In the genomic region with DNA sequence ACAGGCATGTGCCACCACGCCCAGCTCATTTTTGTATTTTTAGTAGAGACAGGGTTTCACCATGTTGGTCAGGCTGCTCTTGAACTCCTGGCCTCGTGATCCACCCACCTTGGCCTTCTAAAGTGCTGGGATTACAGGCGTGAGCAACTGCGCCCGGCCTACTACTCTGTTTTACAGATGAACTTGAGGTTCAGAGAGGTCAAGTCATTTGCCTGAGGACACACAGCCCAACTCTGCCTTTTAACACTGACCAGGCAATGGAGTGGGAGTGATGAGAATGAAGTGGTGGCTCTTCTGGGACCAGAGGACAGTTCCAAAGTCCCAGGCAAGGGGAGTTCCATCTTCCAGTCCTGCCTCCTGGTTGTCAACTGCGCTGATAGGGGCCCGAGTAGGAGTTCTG, we compare ENCODE assay signal across 22 cellular contexts. TPM values are rescaled to one million over a fixed set of nuclear protein-coding genes. Genes with fewer than 3 reads are reported as not detected.
DNase-seq lines count a peak whose midpoint lies in the region; ATAC-seq, FAIRE-seq and TF ChIP-seq lines count a peak whose summit lies in the region.
"Had no signal": no experiment of that assay in that cellular context is flagged by ENCODE, and none has a peak within 500 bp of the region (broad histone marks: within the 10 kb centered on the region; RNA-seq: fewer than 3 reads in every experiment).

No MANE protein-coding gene starts in this region.

- DNase-seq in GM12878 (ENCODE audit: low read depth, low spot score): no peak
- no peak for DNase-seq in substantia nigra (lab: John Stamatoyannopoulos, UW)
- no peak for DNase-seq in DMS53 treated with DMSO at 0.1 percent for 48 hours (lab: John Stamatoyannopoulos, UW; ENCODE audit: unreplicated experiment)
- no peak for DNase-seq in lower leg skin (ENCODE audit: low spot score in 2 of 2)
- DNase-seq: activated CD4-positive, alpha-beta T cell treated with anti-CD3 and anti-CD28 coated beads for 48 hours; activated T-cell treated with anti-CD3 and anti-CD28 coated beads, Interleukin-2, amount 50 U/mL, for 24 hours; brain microvascular endothelial cell; natural killer cell; NCI-H1092; NCI-H187 treated with DMSO at 0.1 percent for 48 hours; NCI-H526 treated with DMSO at 0.1 percent for 48 hours; stimulated activated CD4-positive, alpha-beta T cell treated with anti-CD3 and anti-CD28 coated beads, Interleukin-15, amount 100 ng/mL, for 24 hours had no signal

- RAD21 ChIA-PET in GM12878 (lab: Charles Lee; ENCODE audit: unreplicated experiment): interaction anchor here (1.2 kb wide), 1 partner anchor 306 kb away, joined by 5 read pairs; no protein-coding TSS in a partner anchor

- ATAC-seq in GM12878 (no peak), HG03135 (IDR thresholded peaks at IDR 0.05; ENCODE audit: unreplicated experiment) (no peak), HG03342 (IDR thresholded peaks at IDR 0.05; ENCODE audit: unreplicated experiment) (no peak)
- ATAC-seq: natural killer cell, Panc1 had no signal

- TF ChIP-seq EP300 in GM12878 (IDR thresholded peaks at IDR 0.05; ENCODE audit: borderline replicate concordance in 1 of 2, control insufficient read depth in 1 of 2, low read depth in 2 of 2, low read length in 2 of 2): no peak

- in situ Hi-C loops in GM12878 (cut with MboI): loop anchor here (5.0 to 10.0 kb wide), 3 partner anchors 93 to 306 kb away; partner anchors contain the start of gene TIMM44

- POLR2A ChIA-PET in GM12878 (lab: Charles Lee): no interaction called here

- H3K79me2 ChIP-seq in GM12878 (ENCODE audit: control insufficient read depth, insufficient read depth, low read length): no peaks in the 10 kb centered on the region

- H3K27ac ChIP-seq in C4-2B (peak overlapping the region; percentile 22), GM12878 (ENCODE audit: control insufficient read depth, insufficient read depth) (no peak overlapping the region), liver (ENCODE audit: low read depth in 1 of 2, low read length in 2 of 2) (peak overlapping the region; percentile 58 to 79), substantia nigra (ENCODE audit: low read depth, low read length, poor library complexity, severe bottlenecking) (peak overlapping the region; percentile 63)
- H3K27ac ChIP-seq: BLaER1 treated with 17β-estradiol and CSF1 and Interleukin-3, amounts not matched to agents 10 nM and 100 nM; brain microvascular endothelial cell had no signal

- H3K27me3 ChIP-seq in GM12878 (replicated peaks in 1 of 2; ENCODE audit: control insufficient read depth in 2 of 2, insufficient read depth in 2 of 2, low read length in 1 of 2) (no peaks in the 10 kb centered on the region), liver (ENCODE audit: control insufficient read depth in 4 of 4, insufficient read depth in 4 of 4, low read length in 3 of 4) (no peaks in the 10 kb centered on the region)
- H3K27me3 ChIP-seq: BLaER1 treated with 17β-estradiol and CSF1 and Interleukin-3, amounts not matched to agents 10 nM and 100 nM; brain microvascular endothelial cell had no signal

- H3K9ac ChIP-seq in GM12878 (ENCODE audit: control insufficient read depth, insufficient read depth, low read length) (no peak overlapping the region), liver (ENCODE audit: low read depth in 1 of 2, low read length in 2 of 2) (no peak overlapping the region)
- H3K9ac ChIP-seq: BLaER1 treated with 17β-estradiol and CSF1 and Interleukin-3, amounts not matched to agents 10 nM and 100 nM had no signal

- no TSS peak for BruUV-seq in GM12878 (replicated peaks; lab: Mats Ljungman, UMichigan)

- FAIRE-seq in GM12878 (lab: Jason Lieb, UNC): no peak
- FAIRE-seq: GM12891, H54, urothelium cell line had no signal

- SMC1A ChIA-PET in GM12878 (lab: Charles Lee; ENCODE audit: uncharacterized antibody, unreplicated experiment): interaction anchor here (0.9 to 2.7 kb wide), 3 partner anchors 26 to 92 kb away, joined by 3 to 17 read pairs (median 9); no protein-coding TSS in a partner anchor

- H3K4me1 ChIP-seq in GM12878 (ENCODE audit: control insufficient read depth, insufficient read depth, low read length) (no peaks in the 10 kb centered on the region), liver (ENCODE audit: control insufficient read depth in 4 of 4, insufficient read depth in 4 of 4, low read length in 3 of 4) (peaks cover 2 to 33% (median 26%) of the 10 kb centered on the region in 4 donors)

- no peak for TF ChIP-seq POLR2A in GM12878 (IDR thresholded peaks at IDR 0.05; ENCODE audit: low read depth, low read length)
- TF ChIP-seq POLR2A in lower leg skin (IDR thresholded peaks at IDR 0.05): no peak

- 83% methylated on average over 7 of the region's 7 CpGs for WGBS in GM12878 (ENCODE audit: insufficient coverage, insufficient replicate concordance, low lambda C conversion rate, missing lambda C conversion rate)
- WGBS in liver: 66% methylated on average over 7 of the region's 7 CpGs
- 81 to 82% methylated on average over 7 of the region's 7 CpGs for WGBS in lower leg skin, 2 donors

- TF ChIP-seq CTCF in C4-2B (conservative IDR thresholded peaks at IDR 0.05) (no peak), GM12878 (IDR thresholded peaks at IDR 0.05 in 2 of 3, conservative IDR thresholded peaks at IDR 0.05 in 1 of 3; ENCODE audit: control insufficient read depth in 2 of 3, extremely low read depth in 1 of 3, insufficient read depth in 1 of 3, low read depth in 3 of 3, low read length in 3 of 3) (no peak), liver (IDR thresholded peaks at IDR 0.05; ENCODE audit: low read depth, low read length, missing input control) (no peak), lower leg skin (IDR thresholded peaks at IDR 0.05) (no peak)

- no peaks in the 10 kb centered on the region for H4K20me1 ChIP-seq in GM12878 (ENCODE audit: control insufficient read depth, insufficient read depth)

- H3K9me3 ChIP-seq in GM12878 (replicated peaks; ENCODE audit: control insufficient read depth, insufficient read depth, low read length): no peaks in the 10 kb centered on the region
- no peaks in the 10 kb centered on the region for H3K9me3 ChIP-seq in liver (ENCODE audit: control insufficient read depth in 4 of 4, low read length in 3 of 4)
- H3K9me3 ChIP-seq: BLaER1 treated with 17β-estradiol and CSF1 and Interleukin-3, amounts not matched to agents 10 nM and 100 nM had no signal

- intact Hi-C loops in GM12878 (cut with micrococcal nuclease; ENCODE audit: unreplicated experiment) (loop anchor here (5.0 kb wide), 1 partner anchor 233 kb away; no protein-coding TSS in a partner anchor), lower leg skin (cut with DNase I; ENCODE audit: low total_unique reads) (loop anchor here (10.0 kb wide), 1 partner anchor 276 kb away; no protein-coding TSS in a partner anchor)

- peaks cover 0 to 5% of the 10 kb centered on the region in 2 experiments; a peak in 3 of 4 replicates for H3K36me3 ChIP-seq in GM12878 (ENCODE audit: control insufficient read depth in 2 of 2, insufficient read depth in 2 of 2, low read length in 1 of 2)
- peaks cover 0 to 5% (median 0%) of the 10 kb centered on the region in 4 donors for H3K36me3 ChIP-seq in liver (ENCODE audit: control insufficient read depth in 4 of 4, insufficient read depth in 3 of 4, low read depth in 1 of 4, low read length in 3 of 4)
- H3K36me3 ChIP-seq: brain microvascular endothelial cell had no signal

- H3K4me3 ChIP-seq in GM12878: no peak overlapping the region
- H3K4me3 ChIP-seq in liver (ENCODE audit: low read depth in 1 of 3, low read length in 3 of 3): no peak overlapping the region
- no peak overlapping the region for H3K4me3 ChIP-seq in lower leg skin (ENCODE audit: low read depth, poor library complexity, severe bottlenecking)
- H3K4me3 ChIP-seq: BLaER1 treated with 17β-estradiol and CSF1 and Interleukin-3, amounts not matched to agents 10 nM and 100 nM had no signal

- no peak overlapping the region for H2AFZ ChIP-seq in GM12878 (ENCODE audit: control insufficient read depth, low read depth, low read length)

- CTCF ChIA-PET in GM12878 (lab: Yijun Ruan, JAX): interaction anchor here (3.8 kb wide), 1 partner anchor 92 kb away, joined by 42 read pairs; no protein-coding TSS in a partner anchor

- no peak overlapping the region for H3K4me2 ChIP-seq in GM12878 (ENCODE audit: control insufficient read depth, insufficient read depth)
- H3K4me2 ChIP-seq: BLaER1 treated with 17β-estradiol and CSF1 and Interleukin-3, amounts not matched to agents 10 nM and 100 nM had no signal

- TF ChIP-seq RAD21 in GM12878 (IDR thresholded peaks at IDR 0.05; ENCODE audit: insufficient read depth, low read depth, low read length) (no peak), liver (IDR thresholded peaks at IDR 0.05) (no peak)

RNA-seq across cellular contexts. Expression of gene CERS4, which starts 41.4 kb away (rescaled TPM):
- 93.8 and 104 TPM in 2 replicates for total RNA-seq in GM12878 (2013; cell fraction: nucleolus; rRNA removed)
- 46.3 and 46.8 TPM in 2 replicates for total RNA-seq in GM12878 (2014; rRNA removed)
- 17.3 and 18.2 TPM in 2 replicates for total RNA-seq in GM12878 (2014; rRNA removed; fragmentation: Illumina TruSeq; extraction: Trizol)
- total RNA-seq in GM12878 (2021): 41.7 and 43.1 TPM in 2 replicates
- 7.7 TPM for polyA plus RNA-seq in GM12878 (2011; ENCODE audit: low read depth)
- 29.5 and 62.1 TPM in 2 replicates for polyA plus RNA-seq in GM12878 (2011; rRNA removed)
- polyA plus RNA-seq in GM12878 (2011; cell fraction: cytosol; rRNA removed): 70.2 and 82.3 TPM in 2 replicates
- polyA plus RNA-seq in GM12878 (2011; cell fraction: nucleus; rRNA removed): 88.0 and 94.5 TPM in 2 replicates
- polyA plus RNA-seq in GM12878 (2012): 23.1 and 31.6 TPM in 2 replicates
- polyA plus RNA-seq in GM12878 (2014; fragmentation: Illumina TruSeq; extraction: Trizol): 12.7 and 16.2 TPM in 2 replicates
- polyA plus RNA-seq in GM12878 (2014; fragmentation: Nextera tagmentation; extraction: Ambion mirVana): 1 to 10 TPM in 1 of 2 experiments, under 1 TPM in 1; 0.34 to 1.9 TPM
- 53.6 and 55.4 TPM in 2 replicates for polyA plus RNA-seq in GM12878 (2014; rRNA removed)
- polyA plus RNA-seq in GM12878 (2016; fragmentation: Nextera tagmentation; extraction: Ambion mirVana): 10 to 100 TPM; 19.9 to 21.6 TPM
- polyA minus RNA-seq in GM12878 (2011; rRNA and poly(A)+ RNA removed): 68.0 and 73.3 TPM in 2 replicates
- polyA minus RNA-seq in GM12878 (2011; cell fraction: cytosol; rRNA and poly(A)+ RNA removed): 18.3 and 19.1 TPM in 2 replicates
- polyA minus RNA-seq in GM12878 (2011; cell fraction: nucleus; rRNA and poly(A)+ RNA removed): 24.3 and 31.7 TPM in 2 replicates
- total RNA-seq in liver: 10 to 100 TPM; 55.6 to 65.1 TPM
- polyA plus RNA-seq in liver: 10 to 100 TPM; 42.7 to 57.2 TPM
- 100 to 1,000 TPM; 104 to 106 (median 105) TPM for total RNA-seq in lower leg skin
- total RNA-seq: LHCN-M2 had no signal

RNA-seq across cellular contexts. Expression of gene CD320, which starts 57.6 kb away (rescaled TPM):
- 26.5 and 32.1 TPM in 2 replicates for total RNA-seq in GM12878 (2013; cell fraction: nucleolus; rRNA removed)
- total RNA-seq in GM12878 (2014; rRNA removed) (49.9 and 62.2 TPM in 2 replicates), GM12878 (2014; rRNA removed; fragmentation: Illumina TruSeq; extraction: Trizol) (17.2 and 19.6 TPM in 2 replicates), GM12878 (2021) (72.4 and 74.6 TPM in 2 replicates), liver (10 to 100 TPM in 1 of 2 donors, 1 to 10 TPM in 1; 6.7 to 10.9 TPM), lower leg skin (10 to 100 TPM in 3 of 4 donors, 1 to 10 TPM in 1; 9.0 to 23.6 (median 16.8) TPM)
- 6.3 TPM for polyA plus RNA-seq in GM12878 (2011; ENCODE audit: low read depth)
- polyA plus RNA-seq in GM12878 (2011; rRNA removed) (11.6 and 30.7 TPM in 2 replicates), GM12878 (2014; fragmentation: Illumina TruSeq; extraction: Trizol) (3.7 and 16.2 TPM in 2 replicates), GM12878 (2014; fragmentation: Nextera tagmentation; extraction: Ambion mirVana) (1 to 10 TPM; 1.1 to 3.5 TPM), GM12878 (2014; rRNA removed) (68.1 and 78.8 TPM in 2 replicates), GM12878 (2016; fragmentation: Nextera tagmentation; extraction: Ambion mirVana) (100 to 1,000 TPM; 117 to 134 TPM), liver (10 to 100 TPM; 14.3 to 18.0 TPM)
- polyA plus RNA-seq in GM12878 (2011; cell fraction: cytosol; rRNA removed): 68.6 and 89.2 TPM in 2 replicates
- polyA plus RNA-seq in GM12878 (2011; cell fraction: nucleus; rRNA removed): 44.7 and 55.9 TPM in 2 replicates
- 27.7 and 30.3 TPM in 2 replicates for polyA plus RNA-seq in GM12878 (2012)
- 6.6 and 28.3 TPM in 2 replicates for polyA minus RNA-seq in GM12878 (2011; rRNA and poly(A)+ RNA removed)
- polyA minus RNA-seq in GM12878 (2011; cell fraction: cytosol; rRNA and poly(A)+ RNA removed): 19.6 and 21.2 TPM in 2 replicates
- polyA minus RNA-seq in GM12878 (2011; cell fraction: nucleus; rRNA and poly(A)+ RNA removed): 8.3 and 11.5 TPM in 2 replicates
